ENCODE assay signal across 30 cellular contexts in genomic region chr9:22454021-22454420, GRCh38. TPM values are rescaled to one million over a fixed set of nuclear protein-coding genes. Genes with fewer than 3 reads are reported as not detected.
DNase-seq lines count a peak whose midpoint lies in the region; FAIRE-seq and TF ChIP-seq lines count a peak whose summit lies in the region.
"Had no signal": no experiment of that assay in that cellular context is flagged by ENCODE, and none has a peak within 500 bp of the region (broad histone marks: within the 10 kb centered on the region; RNA-seq: fewer than 3 reads in every experiment).

No MANE protein-coding gene starts in this region.

- no peak for TF ChIP-seq POLR2A in H54 (IDR thresholded peaks at IDR 0.05; ENCODE audit: low read depth, low read length)

- no peak overlapping the region for H3K4me3 ChIP-seq in fibroblast of mammary gland (ENCODE audit: control insufficient read depth, low read depth, low read length)
- H3K4me3 ChIP-seq: heart right ventricle, lung, pancreas had no signal

- DNase-seq in H54 (ENCODE audit: insufficient read length, low spot score), result no peak
- DNase-seq in RKO (ENCODE audit: low spot score), result peak; percentile 30
- peak; percentile 17 for DNase-seq in fibroblast of mammary gland (ENCODE audit: low read depth)
- DNase-seq in renal cortical epithelial cell (ENCODE audit: low read depth), result peak; percentile 69
- no peak for DNase-seq in activated CD8-positive, alpha-beta memory T cell treated with anti-CD3 and anti-CD28 coated beads, Interleukin-2, amount 50 U/mL, for 4 hours
- no peak for DNase-seq in GM10266 (ENCODE audit: extremely low spot score)
- DNase-seq in activated T-cell treated with anti-CD3 and anti-CD28 coated beads, Interleukin-2, amount 50 U/mL, for 48 hours, result no peak
- DNase-seq: activated CD4-positive, alpha-beta T cell treated with anti-CD3 and anti-CD28 coated beads for 4 hours; activated gamma-delta T cell; activated naive CD8-positive, alpha-beta T cell treated with anti-CD3 and anti-CD28 coated beads for 36 hours; activated T-cell treated with anti-CD3 and anti-CD28 coated beads for 4 hours; CD4-positive, alpha-beta memory T cell; central memory CD4-positive, alpha-beta T cell; effector memory CD8-positive, alpha-beta T cell; heart right ventricle; KG1; NCI-H1436; NCI-H2081 treated with DMSO at 0.1 percent for 48 hours; NCI-H774; pancreas; stimulated activated CD4-positive, alpha-beta T cell treated with anti-CD3 and anti-CD28 coated beads, Interleukin-1b, Interleukin-23, amount 100 ng/mL, for 48 hours; stimulated activated naive CD4-positive, alpha-beta T cell treated with Interleukin-2 at 50 U/mL for 16 hours; WERI-Rb-1 had no signal

- peak; percentile 61 for FAIRE-seq in H54 (lab: Jason Lieb, UNC)
- FAIRE-seq: astrocyte, GM18507, pancreas, urothelium cell line had no signal

- no peak for TF ChIP-seq CTCF in fibroblast of mammary gland (conservative IDR thresholded peaks at IDR 0.05; ENCODE audit: control insufficient read depth, insufficient read depth, low read depth, low read length)
- no peak for TF ChIP-seq CTCF in GM10266 (IDR thresholded peaks at IDR 0.05; ENCODE audit: control insufficient read depth, insufficient read depth, low read depth, missing control alignments)

RNA-seq across cellular contexts. Expression of gene DMRTA1, which starts 7.4 kb away (rescaled TPM):
- total RNA-seq in renal cortical epithelial cell, result 2.8 and 5.5 TPM in 2 replicates
- total RNA-seq: activated naive CD8-positive, alpha-beta T cell treated with anti-CD3 and anti-CD28 coated beads for 36 hours; B cell; CD4-positive, alpha-beta memory T cell; Daoy; SK-MEL-5 had no signal

Comparison
In these comparisons a context has a peak if more than half of its experiments do, and no peak if none do; other contexts are left out.
1. DNase-seq: peak in RKO (single experiment), fibroblast of mammary gland (single experiment) and renal cortical epithelial cell (single experiment); none in H54 (single experiment), activated CD8-positive, alpha-beta memory T cell treated with anti-CD3 and anti-CD28 coated beads, Interleukin-2, amount 50 U/mL, for 4 hours (single experiment), GM10266 (single experiment) and activated T-cell treated with anti-CD3 and anti-CD28 coated beads, Interleukin-2, amount 50 U/mL, for 48 hours (0 of 2).